2 cellular contexts compared by ENCODE assay signal in the genomic region with DNA sequence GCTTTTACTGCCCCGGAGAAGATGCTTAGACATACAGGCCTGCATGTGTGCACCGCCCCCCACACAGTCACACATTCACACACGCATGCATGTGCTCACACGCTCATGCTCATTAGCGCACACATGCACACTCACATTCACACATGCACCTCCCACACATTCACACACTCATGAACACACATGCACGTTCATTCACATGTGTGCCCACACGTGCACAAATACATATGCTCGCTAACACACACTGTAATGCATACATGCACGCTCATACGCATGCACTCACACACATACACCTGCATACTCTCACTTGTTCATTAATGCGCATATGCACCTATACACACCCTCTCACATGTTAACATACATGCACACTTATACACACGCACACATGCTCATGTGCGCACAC.
TF ChIP-seq lines count a peak whose summit lies in the region.

No MANE protein-coding gene starts in this region.

TF ChIP-seq in HepG2, 621 proteins besides CTCF, POLR2A, EP300 and RAD21:
- no peak for TF ChIP-seq ZSCAN29 (CRISPR knock-in tag; conservative IDR thresholded peaks at IDR 0.05)
- TF ChIP-seq, protein P1, sequence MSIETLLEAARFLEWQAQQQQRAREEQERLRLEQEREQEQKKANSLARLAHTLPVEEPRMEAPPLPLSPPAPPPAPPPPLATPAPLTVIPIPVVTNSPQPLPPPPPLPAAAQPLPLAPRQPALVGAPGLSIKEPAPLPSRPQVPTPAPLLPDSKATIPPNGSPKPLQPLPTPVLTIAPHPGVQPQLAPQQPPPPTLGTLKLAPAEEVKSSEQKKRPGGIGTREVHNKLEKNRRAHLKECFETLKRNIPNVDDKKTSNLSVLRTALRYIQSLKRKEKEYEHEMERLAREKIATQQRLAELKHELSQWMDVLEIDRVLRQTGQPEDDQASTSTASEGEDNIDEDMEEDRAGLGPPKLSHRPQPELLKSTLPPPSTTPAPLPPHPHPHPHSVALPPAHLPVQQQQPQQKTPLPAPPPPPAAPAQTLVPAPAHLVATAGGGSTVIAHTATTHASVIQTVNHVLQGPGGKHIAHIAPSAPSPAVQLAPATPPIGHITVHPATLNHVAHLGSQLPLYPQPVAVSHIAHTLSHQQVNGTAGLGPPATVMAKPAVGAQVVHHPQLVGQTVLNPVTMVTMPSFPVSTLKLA (IDR thresholded peaks at IDR 0.05), result peak; percentile 95

TF ChIP-seq in H1, 55 proteins besides CTCF, POLR2A, EP300 and RAD21:
- TF ChIP-seq, protein P2, sequence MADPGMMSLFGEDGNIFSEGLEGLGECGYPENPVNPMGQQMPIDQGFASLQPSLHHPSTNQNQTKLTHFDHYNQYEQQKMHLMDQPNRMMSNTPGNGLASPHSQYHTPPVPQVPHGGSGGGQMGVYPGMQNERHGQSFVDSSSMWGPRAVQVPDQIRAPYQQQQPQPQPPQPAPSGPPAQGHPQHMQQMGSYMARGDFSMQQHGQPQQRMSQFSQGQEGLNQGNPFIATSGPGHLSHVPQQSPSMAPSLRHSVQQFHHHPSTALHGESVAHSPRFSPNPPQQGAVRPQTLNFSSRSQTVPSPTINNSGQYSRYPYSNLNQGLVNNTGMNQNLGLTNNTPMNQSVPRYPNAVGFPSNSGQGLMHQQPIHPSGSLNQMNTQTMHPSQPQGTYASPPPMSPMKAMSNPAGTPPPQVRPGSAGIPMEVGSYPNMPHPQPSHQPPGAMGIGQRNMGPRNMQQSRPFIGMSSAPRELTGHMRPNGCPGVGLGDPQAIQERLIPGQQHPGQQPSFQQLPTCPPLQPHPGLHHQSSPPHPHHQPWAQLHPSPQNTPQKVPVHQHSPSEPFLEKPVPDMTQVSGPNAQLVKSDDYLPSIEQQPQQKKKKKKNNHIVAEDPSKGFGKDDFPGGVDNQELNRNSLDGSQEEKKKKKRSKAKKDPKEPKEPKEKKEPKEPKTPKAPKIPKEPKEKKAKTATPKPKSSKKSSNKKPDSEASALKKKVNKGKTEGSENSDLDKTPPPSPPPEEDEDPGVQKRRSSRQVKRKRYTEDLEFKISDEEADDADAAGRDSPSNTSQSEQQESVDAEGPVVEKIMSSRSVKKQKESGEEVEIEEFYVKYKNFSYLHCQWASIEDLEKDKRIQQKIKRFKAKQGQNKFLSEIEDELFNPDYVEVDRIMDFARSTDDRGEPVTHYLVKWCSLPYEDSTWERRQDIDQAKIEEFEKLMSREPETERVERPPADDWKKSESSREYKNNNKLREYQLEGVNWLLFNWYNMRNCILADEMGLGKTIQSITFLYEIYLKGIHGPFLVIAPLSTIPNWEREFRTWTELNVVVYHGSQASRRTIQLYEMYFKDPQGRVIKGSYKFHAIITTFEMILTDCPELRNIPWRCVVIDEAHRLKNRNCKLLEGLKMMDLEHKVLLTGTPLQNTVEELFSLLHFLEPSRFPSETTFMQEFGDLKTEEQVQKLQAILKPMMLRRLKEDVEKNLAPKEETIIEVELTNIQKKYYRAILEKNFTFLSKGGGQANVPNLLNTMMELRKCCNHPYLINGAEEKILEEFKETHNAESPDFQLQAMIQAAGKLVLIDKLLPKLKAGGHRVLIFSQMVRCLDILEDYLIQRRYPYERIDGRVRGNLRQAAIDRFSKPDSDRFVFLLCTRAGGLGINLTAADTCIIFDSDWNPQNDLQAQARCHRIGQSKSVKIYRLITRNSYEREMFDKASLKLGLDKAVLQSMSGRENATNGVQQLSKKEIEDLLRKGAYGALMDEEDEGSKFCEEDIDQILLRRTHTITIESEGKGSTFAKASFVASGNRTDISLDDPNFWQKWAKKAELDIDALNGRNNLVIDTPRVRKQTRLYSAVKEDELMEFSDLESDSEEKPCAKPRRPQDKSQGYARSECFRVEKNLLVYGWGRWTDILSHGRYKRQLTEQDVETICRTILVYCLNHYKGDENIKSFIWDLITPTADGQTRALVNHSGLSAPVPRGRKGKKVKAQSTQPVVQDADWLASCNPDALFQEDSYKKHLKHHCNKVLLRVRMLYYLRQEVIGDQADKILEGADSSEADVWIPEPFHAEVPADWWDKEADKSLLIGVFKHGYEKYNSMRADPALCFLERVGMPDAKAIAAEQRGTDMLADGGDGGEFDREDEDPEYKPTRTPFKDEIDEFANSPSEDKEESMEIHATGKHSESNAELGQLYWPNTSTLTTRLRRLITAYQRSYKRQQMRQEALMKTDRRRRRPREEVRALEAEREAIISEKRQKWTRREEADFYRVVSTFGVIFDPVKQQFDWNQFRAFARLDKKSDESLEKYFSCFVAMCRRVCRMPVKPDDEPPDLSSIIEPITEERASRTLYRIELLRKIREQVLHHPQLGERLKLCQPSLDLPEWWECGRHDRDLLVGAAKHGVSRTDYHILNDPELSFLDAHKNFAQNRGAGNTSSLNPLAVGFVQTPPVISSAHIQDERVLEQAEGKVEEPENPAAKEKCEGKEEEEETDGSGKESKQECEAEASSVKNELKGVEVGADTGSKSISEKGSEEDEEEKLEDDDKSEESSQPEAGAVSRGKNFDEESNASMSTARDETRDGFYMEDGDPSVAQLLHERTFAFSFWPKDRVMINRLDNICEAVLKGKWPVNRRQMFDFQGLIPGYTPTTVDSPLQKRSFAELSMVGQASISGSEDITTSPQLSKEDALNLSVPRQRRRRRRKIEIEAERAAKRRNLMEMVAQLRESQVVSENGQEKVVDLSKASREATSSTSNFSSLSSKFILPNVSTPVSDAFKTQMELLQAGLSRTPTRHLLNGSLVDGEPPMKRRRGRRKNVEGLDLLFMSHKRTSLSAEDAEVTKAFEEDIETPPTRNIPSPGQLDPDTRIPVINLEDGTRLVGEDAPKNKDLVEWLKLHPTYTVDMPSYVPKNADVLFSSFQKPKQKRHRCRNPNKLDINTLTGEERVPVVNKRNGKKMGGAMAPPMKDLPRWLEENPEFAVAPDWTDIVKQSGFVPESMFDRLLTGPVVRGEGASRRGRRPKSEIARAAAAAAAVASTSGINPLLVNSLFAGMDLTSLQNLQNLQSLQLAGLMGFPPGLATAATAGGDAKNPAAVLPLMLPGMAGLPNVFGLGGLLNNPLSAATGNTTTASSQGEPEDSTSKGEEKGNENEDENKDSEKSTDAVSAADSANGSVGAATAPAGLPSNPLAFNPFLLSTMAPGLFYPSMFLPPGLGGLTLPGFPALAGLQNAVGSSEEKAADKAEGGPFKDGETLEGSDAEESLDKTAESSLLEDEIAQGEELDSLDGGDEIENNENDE (IDR thresholded peaks at IDR 0.05; ENCODE audit: insufficient replicate concordance, low read length), result no peak
- TF ChIP-seq, protein P3, sequence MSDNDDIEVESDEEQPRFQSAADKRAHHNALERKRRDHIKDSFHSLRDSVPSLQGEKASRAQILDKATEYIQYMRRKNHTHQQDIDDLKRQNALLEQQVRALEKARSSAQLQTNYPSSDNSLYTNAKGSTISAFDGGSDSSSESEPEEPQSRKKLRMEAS (IDR thresholded peaks at IDR 0.05), result no peak
- TF ChIP-seq SRF (IDR thresholded peaks at IDR 0.05; ENCODE audit: low read depth, low read length), result no peak
